In genomic region chr11:134253189-134253993, GRCh38 we compare ENCODE assay signal across 8 cellular contexts. TPM values are rescaled to one million over a fixed set of nuclear protein-coding genes. Genes with fewer than 3 reads are reported as not detected.
DNase-seq lines count a peak whose midpoint lies in the region; FAIRE-seq and TF ChIP-seq lines count a peak whose summit lies in the region.

Gene ACAD8 (plus strand): TSS chr11:134253568. CDS start chr11:134253601, 33 bp downstream.
Gene THYN1 (minus strand): TSS chr11:134253352. CDS start chr11:134252882, 470 bp downstream.

- CTCF ChIA-PET in activated naive CD4-positive, alpha-beta T cell treated with anti-CD3 and anti-CD28 coated beads for 36 hours (lab: Charles Lee) = interaction anchor here (0.9 to 5.6 kb wide), 4 partner anchors 9 to 23 kb away, joined by 3 to 25 read pairs (median 4); partner anchors contain the start of gene GLB1L3

- peak within 1 kb of the TSS; percentile 90 for H3K4me3 Mint-ChIP-seq in activated naive CD4-positive, alpha-beta T cell treated with anti-CD3 and anti-CD28 coated beads for 36 hours

- peak within 1 kb of the TSS; percentile 62 for H3K4me3 ChIP-seq in HFF-Myc (replicated peaks; ENCODE audit: low read depth, low read length)

- peaks cover 7% of the 10 kb centered on the region for H3K36me3 Mint-ChIP-seq in activated naive CD4-positive, alpha-beta T cell treated with anti-CD3 and anti-CD28 coated beads for 36 hours (ENCODE audit: low read depth)

- no peak for TF ChIP-seq CTCF in HFF-Myc (IDR thresholded peaks at IDR 0.05; ENCODE audit: low read depth, low read length, missing control alignments)

- intact Hi-C loops in activated naive CD4-positive, alpha-beta T cell treated with anti-CD3 and anti-CD28 coated beads for 36 hours (cut with micrococcal nuclease) = loop anchor here (1.0 to 5.0 kb wide), 5 partner anchors 22 to 325 kb away; partner anchors contain the start of genes GLB1L2 and VPS26B

- H3K27me3 Mint-ChIP-seq in activated naive CD4-positive, alpha-beta T cell treated with anti-CD3 and anti-CD28 coated beads for 36 hours (ENCODE audit: low read depth) = no peaks in the 10 kb centered on the region

- peak within 1 kb of the TSS; percentile 54 for H3K27ac Mint-ChIP-seq in activated naive CD4-positive, alpha-beta T cell treated with anti-CD3 and anti-CD28 coated beads for 36 hours

- no peaks in the 10 kb centered on the region for H3K9me3 Mint-ChIP-seq in activated naive CD4-positive, alpha-beta T cell treated with anti-CD3 and anti-CD28 coated beads for 36 hours

- DNase-seq in GM04504 (ENCODE audit: low read depth) (peak; percentile 91), HFF-Myc (ENCODE audit: extremely low read depth, low read depth) (peak; percentile 89), NAMALWA (ENCODE audit: low spot score) (peak; percentile 98), SK-N-DZ (ENCODE audit: low spot score) (peak; percentile 91), frontal cortex (ENCODE audit: low spot score in 2 of 2) (peak; percentile 97 to 99), non-pigmented ciliary epithelial cell (ENCODE audit: low read depth) (peak; percentile 88), superior temporal gyrus (ENCODE audit: extremely low spot score) (peak; percentile 99)
- peak; percentile 97 for DNase-seq in activated naive CD4-positive, alpha-beta T cell treated with anti-CD3 and anti-CD28 coated beads for 36 hours

- no peak for FAIRE-seq in frontal cortex (lab: Jason Lieb, UNC)

- peaks cover 26% of the 10 kb centered on the region for H3K4me1 Mint-ChIP-seq in activated naive CD4-positive, alpha-beta T cell treated with anti-CD3 and anti-CD28 coated beads for 36 hours (ENCODE audit: low read depth)

RNA-seq across cellular contexts. Expression of gene ACAD8, which starts in this region (rescaled TPM):
- 17.0 and 20.0 TPM in 2 replicates for polyA plus RNA-seq in SK-N-DZ (2014; cell fraction: cytosol; rRNA removed)
- polyA plus RNA-seq in SK-N-DZ (2014; cell fraction: nucleus; rRNA removed) = 72.1 and 80.6 TPM in 2 replicates
- total RNA-seq in activated naive CD4-positive, alpha-beta T cell treated with anti-CD3 and anti-CD28 coated beads for 36 hours = 10 to 100 TPM; 14.8 to 17.6 TPM
- total RNA-seq in frontal cortex = 24.5 TPM

RNA-seq across cellular contexts. Expression of gene THYN1, which starts in this region (rescaled TPM):
- polyA plus RNA-seq in SK-N-DZ (2014; cell fraction: cytosol; rRNA removed) = 83.2 and 96.3 TPM in 2 replicates
- 77.0 and 89.1 TPM in 2 replicates for polyA plus RNA-seq in SK-N-DZ (2014; cell fraction: nucleus; rRNA removed)
- 10 to 100 TPM; 85.6 to 92.6 TPM for total RNA-seq in activated naive CD4-positive, alpha-beta T cell treated with anti-CD3 and anti-CD28 coated beads for 36 hours
- 44.4 TPM for total RNA-seq in frontal cortex

Comparison
In these comparisons a context has a peak if more than half of its experiments do, and no peak if none do; other contexts are left out.
1. Peak in every context shown above with its lines: DNase-seq and H3K4me3 ChIP-seq.